Comparison of ENCODE assay signal across 8 cellular contexts in the genomic region with DNA sequence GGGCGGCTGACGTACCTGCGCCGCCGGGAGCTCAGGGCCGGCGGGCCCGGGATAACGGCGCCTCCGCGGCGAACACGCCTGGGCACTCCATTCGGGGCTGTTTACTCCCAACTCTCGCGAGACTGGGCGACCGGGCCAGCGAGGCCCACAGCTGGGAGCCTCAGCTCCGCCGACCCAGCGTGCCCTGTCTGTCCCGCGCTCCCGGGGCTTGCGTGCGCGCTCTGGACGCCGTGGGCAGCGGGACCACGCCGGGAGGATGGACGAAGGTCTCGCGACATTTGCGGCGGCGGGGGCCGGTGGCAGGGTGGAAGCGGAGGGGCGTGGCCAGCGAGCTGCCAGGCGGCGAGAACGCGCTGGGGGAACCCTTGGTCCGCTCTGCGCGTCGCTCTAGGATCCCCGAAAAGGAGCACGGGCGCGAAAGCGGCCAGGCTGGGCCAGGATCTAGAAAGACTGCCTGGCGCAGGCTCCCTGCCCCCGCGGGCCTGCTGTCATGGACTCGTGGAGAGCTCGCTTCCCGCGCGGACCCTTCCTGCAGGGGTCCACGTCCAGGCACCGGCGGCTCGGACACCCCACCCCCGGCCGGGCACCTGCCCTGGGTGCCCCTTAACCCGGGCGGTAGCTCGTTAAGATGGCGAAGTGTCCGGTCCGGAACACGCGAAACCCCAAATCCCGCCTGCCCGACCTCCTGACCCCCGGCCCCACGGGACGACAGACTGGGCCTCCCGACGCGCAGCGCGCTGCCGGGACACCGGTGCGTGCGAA. TPM values are rescaled to one million over a fixed set of nuclear protein-coding genes. Genes with fewer than 3 reads are reported as not detected.
DNase-seq lines count a peak whose midpoint lies in the region; ATAC-seq and TF ChIP-seq lines count a peak whose summit lies in the region.

A gene (minus strand): TSS at position 223 of the 762 bp plus-strand sequence. CDS start 15,159 bp downstream, outside the sequence.

- intact Hi-C loops in PC-3 (cut with micrococcal nuclease): no loop called here

- ATAC-seq in GM21619 (IDR thresholded peaks at IDR 0.05; ENCODE audit: unreplicated experiment) (peak; percentile 87), PC-3 (peak; percentile 91)

- POLR2A ChIA-PET in PC-3 (lab: Charles Lee; ENCODE audit: unreplicated experiment): no interaction called here

- no peaks in the 10 kb centered on the region for H3K36me3 ChIP-seq in PC-3 (ENCODE audit: low read depth, low read length)
- H3K36me3 ChIP-seq in mucosa of stomach (ENCODE audit: control insufficient read depth, insufficient read depth, low read length): no peaks in the 10 kb centered on the region

- CTCF ChIA-PET in PC-3 (lab: Charles Lee): interaction anchor here (0.6 to 1.3 kb wide), 2 partner anchors 10 to 70 kb away, joined by 3 to 6 read pairs; a partner anchor contains a TSS

- peak; percentile 97 for DNase-seq in DMS153 (lab: John Stamatoyannopoulos, UW)
- peak; percentile 93 for DNase-seq in Jurkat, Clone E6-1 (ENCODE audit: low read depth, low spot score)
- peak; percentile 94 for DNase-seq in PC-3
- DNase-seq in activated T-cell treated with anti-CD3 and anti-CD28 coated beads, Interleukin-2, amount 50 U/mL, for 1 hour: peak; percentile 98
- DNase-seq in erythroblast (lab: John Stamatoyannopoulos, UW): peak; percentile 98 to 99
- DNase-seq in stimulated activated CD8-positive, alpha-beta memory T cell treated with anti-CD3 and anti-CD28 coated beads, Interleukin-7, amount 100 ng/mL, for 1 hour (ENCODE audit: low read depth in 2 of 2): peak; percentile 95

- peak within 1 kb of the TSS; percentile 92 for H2AFZ ChIP-seq in PC-3 (ENCODE audit: low read length)

- no peaks in the 10 kb centered on the region for H3K9me2 ChIP-seq in PC-3 (replicated peaks; ENCODE audit: low read length)

- H3K4me3 ChIP-seq in Jurkat, Clone E6-1 (ENCODE audit: low read length): peak within 1 kb of the TSS; percentile 72
- peak within 1 kb of the TSS; percentile 99 for H3K4me3 ChIP-seq in PC-3 (ENCODE audit: low read length)
- peak within 1 kb of the TSS; percentile 93 for H3K4me3 ChIP-seq in mucosa of stomach (ENCODE audit: low read length)

- no peaks in the 10 kb centered on the region for H3K9me3 ChIP-seq in PC-3 (ENCODE audit: low read length)
- no peaks in the 10 kb centered on the region for H3K9me3 ChIP-seq in mucosa of stomach (ENCODE audit: control insufficient read depth, low read length)

- H3K27ac ChIP-seq in PC-3 (ENCODE audit: low read length): peak within 1 kb of the TSS; percentile 46

- H3K9ac ChIP-seq in PC-3 (ENCODE audit: low read length) (peak within 1 kb of the TSS; percentile 98), mucosa of stomach (ENCODE audit: low read length) (peak within 1 kb of the TSS; percentile 62)

- H3K79me2 ChIP-seq in PC-3 (ENCODE audit: low read length): peaks cover 54% of the 10 kb centered on the region

- no peak for TF ChIP-seq CTCF in PC-3 (conservative IDR thresholded peaks at IDR 0.05; ENCODE audit: low read depth, low read length)

- H3K27me3 ChIP-seq in PC-3 (ENCODE audit: low read length): no peaks in the 10 kb centered on the region
- H3K27me3 ChIP-seq in mucosa of stomach (ENCODE audit: control insufficient read depth, insufficient read depth, low read length): no peaks in the 10 kb centered on the region

- BruUV-seq in PC-3 (replicated peaks; lab: Mats Ljungman, UMichigan): no TSS peak

- H3F3A ChIP-seq in PC-3 (ENCODE audit: low read length, unreplicated experiment): no peaks in the 10 kb centered on the region

- H3K4me1 ChIP-seq in PC-3 (ENCODE audit: insufficient read depth, low read length) (peaks cover 14% of the 10 kb centered on the region; the same call in 1 of the 2 replicates), mucosa of stomach (ENCODE audit: control insufficient read depth, insufficient read depth, low read length) (peaks cover 6% of the 10 kb centered on the region)

- no peaks in the 10 kb centered on the region for H4K20me1 ChIP-seq in PC-3 (ENCODE audit: low read length)

- peak; percentile 82 for TF ChIP-seq POLR2A in erythroblast (IDR thresholded peaks at IDR 0.05; ENCODE audit: low read length)

- peak within 1 kb of the TSS; percentile 99 for H3K4me2 ChIP-seq in PC-3 (ENCODE audit: low read length)

RNA-seq across cellular contexts. Expression of the gene that starts here (rescaled TPM):
- 65.6 TPM for polyA plus RNA-seq in Jurkat, Clone E6-1 (2012; ENCODE audit: insufficient read depth, insufficient read length)
- total RNA-seq in PC-3 (2014; rRNA removed): 56.1 and 56.6 TPM in 2 replicates

Comparison
In these comparisons a context has a peak if more than half of its experiments do, and no peak if none do; other contexts are left out.
1. Peak in every context shown above with its lines: DNase-seq, ATAC-seq, H3K4me3 ChIP-seq and H3K27ac ChIP-seq.